In the genomic region with DNA sequence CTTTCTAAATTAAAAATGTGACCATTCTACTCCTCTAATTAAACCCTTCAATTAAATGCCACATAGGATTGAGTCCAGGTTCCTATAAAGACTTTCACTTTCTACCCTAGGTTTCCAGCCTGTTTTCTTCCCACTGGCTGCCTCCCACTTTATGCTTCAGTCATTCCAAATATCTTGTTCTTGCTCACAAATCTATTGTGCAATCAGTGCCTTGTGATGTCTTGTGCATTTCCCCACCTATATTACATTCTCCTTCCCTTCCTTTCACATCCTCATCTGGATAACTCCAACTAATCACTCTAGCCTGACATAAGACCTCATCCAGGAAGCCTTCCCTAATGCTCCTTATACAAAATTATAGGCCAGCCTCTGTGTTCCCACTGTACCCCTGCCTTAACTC, we compare ENCODE assay signal across 29 cellular contexts.
DNase-seq lines count a peak whose midpoint lies in the region; ATAC-seq, FAIRE-seq and TF ChIP-seq lines count a peak whose summit lies in the region.
"Had no signal": no experiment of that assay in that cellular context is flagged by ENCODE, and none has a peak within 500 bp of the region (broad histone marks: within the 10 kb centered on the region; RNA-seq: fewer than 3 reads in every experiment).

No MANE protein-coding gene starts in this region.

- H3K27me3 ChIP-seq in IMR-90 (ENCODE audit: control insufficient read depth, insufficient read depth, low read length) = no peaks in the 10 kb centered on the region
- peaks cover 3% of the 10 kb centered on the region for H3K27me3 ChIP-seq in mammary epithelial cell (ENCODE audit: insufficient read depth, low read length)

- H3K27ac ChIP-seq in IMR-90 (ENCODE audit: insufficient read depth, low read length) (no peak overlapping the region), mammary epithelial cell (ENCODE audit: insufficient read depth, low read depth, low read length) (no peak overlapping the region)
- H3K27ac ChIP-seq: C4-2B, GM23248, RWPE1 had no signal

- POLR2A ChIA-PET in IMR-90 (lab: Charles Lee; ENCODE audit: unreplicated experiment) = no interaction called here

- FAIRE-seq in GM12891 (lab: Jason Lieb, UNC) = no peak
- FAIRE-seq: GM12892, GM19239 had no signal

- H3K4me2 ChIP-seq in IMR-90 (ENCODE audit: low read depth, low read length) (no peak overlapping the region), mammary epithelial cell (ENCODE audit: insufficient read depth, low read depth, low read length) (no peak overlapping the region)

- H3K9me3 ChIP-seq in IMR-90 (ENCODE audit: control insufficient read depth, insufficient read depth, low read length) = peaks cover 4% of the 10 kb centered on the region; the same call in 1 of the 2 replicates
- H3K9me3 ChIP-seq in mammary epithelial cell (replicated peaks; ENCODE audit: insufficient read depth, low read length) = no peaks in the 10 kb centered on the region

- BruUV-seq in IMR-90 (replicated peaks; lab: Mats Ljungman, UMichigan) (no TSS peak), mammary epithelial cell (replicated peaks; lab: Mats Ljungman, UMichigan) (no TSS peak)

- no peak overlapping the region for H3K4ac ChIP-seq in IMR-90 (ENCODE audit: low read depth, low read length)

- H2BK15ac ChIP-seq in IMR-90 (ENCODE audit: low read depth, low read length) = no peak overlapping the region

- no peak for ATAC-seq in IMR-90 (ENCODE audit: low read depth)
- ATAC-seq: Panc1 had no signal

- in situ Hi-C loops in IMR-90 (cut with MboI; ENCODE audit: low sequenced_read_pairs) (no loop called here), mammary epithelial cell (cut with MboI; ENCODE audit: low sequenced_read_pairs in 2 of 2) (no loop called here)

- H2BK5ac ChIP-seq in IMR-90 (ENCODE audit: low read depth, low read length, poor library complexity, severe bottlenecking) = no peak overlapping the region

- no peaks in the 10 kb centered on the region for H3K79me1 ChIP-seq in IMR-90 (ENCODE audit: low read depth in 1 of 2, low read length in 2 of 2)

- CTCF ChIA-PET in IMR-90 (lab: Yijun Ruan, JAX) = no interaction called here
- CTCF ChIA-PET in mammary epithelial cell (lab: Charles Lee; ENCODE audit: low non-redundant PET) = no interaction called here

- H2BK120ac ChIP-seq in IMR-90 (ENCODE audit: low read depth, low read length) = no peak overlapping the region

- no peak overlapping the region for H4K8ac ChIP-seq in IMR-90 (ENCODE audit: low read depth in 2 of 2, low read length in 2 of 2)

- H3K4me3 ChIP-seq in IMR-90 (ENCODE audit: insufficient read depth, low read depth, low read length) (no peak overlapping the region), mammary epithelial cell (replicated peaks in 1 of 3; ENCODE audit: insufficient read depth in 1 of 3, low read depth in 2 of 3, low read length in 3 of 3) (no peak overlapping the region)
- H3K4me3 ChIP-seq: GM23248 had no signal

- no peak overlapping the region for H3K9ac ChIP-seq in IMR-90 (ENCODE audit: low read depth, low read length)
- H3K9ac ChIP-seq in mammary epithelial cell (ENCODE audit: insufficient read depth, low read length) = no peak overlapping the region
- H3K9ac ChIP-seq: GM23248 had no signal

- H2AK5ac ChIP-seq in IMR-90 (ENCODE audit: low read depth, low read length) = no peak overlapping the region

- no peak overlapping the region for H3K18ac ChIP-seq in IMR-90 (ENCODE audit: low read depth, low read length)

- no peak overlapping the region for H2BK20ac ChIP-seq in IMR-90 (ENCODE audit: low read depth, low read length)

- no peak overlapping the region for H3K23ac ChIP-seq in IMR-90 (ENCODE audit: low read depth, low read length)

- DNase-seq in IMR-90 (no peak), mammary epithelial cell (peak; percentile 36), iris pigment epithelial cell (ENCODE audit: low read depth) (peak; percentile 12), cerebellum (ENCODE audit: low spot score) (no peak), GM12891 (ENCODE audit: insufficient read length, low spot score) (no peak), CD1c-positive myeloid dendritic cell (ENCODE audit: extremely low spot score) (no peak), GM19240 (ENCODE audit: insufficient read length, low spot score) (no peak)
- DNase-seq: CD8-positive, alpha-beta memory T cell; DMS 273 treated with DMSO at 0.1 percent for 48 hours; DMS79; EL; GF-D8; GM23248; H7; KG1; MM.1S; NCI-H1048; NCI-H1417; NCI-H1694 treated with DMSO at 0.1 percent for 48 hours; NCI-H2081; NCI-H226; NCI-H510A; NCI-H69; SHP77 had no signal

- TF ChIP-seq CTCF in IMR-90 (conservative IDR thresholded peaks at IDR 0.05; ENCODE audit: low read depth, low read length) (no peak), mammary epithelial cell (conservative IDR thresholded peaks at IDR 0.05 in 1 of 2, IDR thresholded peaks at IDR 0.05 in 1 of 2; ENCODE audit: extremely low read depth in 1 of 2, insufficient read depth in 1 of 2, low read depth in 1 of 2, low read length in 2 of 2) (no peak)

- dilution Hi-C loops in IMR-90 (cut with HindIII; ENCODE audit: low sequenced_read_pairs, unreplicated experiment) (no loop called here), mammary epithelial cell (cut with HindIII; ENCODE audit: low sequenced_read_pairs) (no loop called here)

- H4K91ac ChIP-seq in IMR-90 (ENCODE audit: insufficient read depth, low read depth, low read length) = no peak overlapping the region

- H3K9me1 ChIP-seq in IMR-90 (ENCODE audit: insufficient read depth, low read length) = no peaks in the 10 kb centered on the region

- H4K5ac ChIP-seq in IMR-90 (ENCODE audit: low read depth, low read length) = no peak overlapping the region

- H4K20me1 ChIP-seq in IMR-90 (ENCODE audit: insufficient read depth, low read length) (no peaks in the 10 kb centered on the region), mammary epithelial cell (ENCODE audit: insufficient read depth, low read length) (no peaks in the 10 kb centered on the region)

- H3K14ac ChIP-seq in IMR-90 (replicated peaks; ENCODE audit: low read depth, low read length) = no peak overlapping the region

- H3K79me2 ChIP-seq in mammary epithelial cell (ENCODE audit: insufficient read depth, low read length) = no peaks in the 10 kb centered on the region

- intact Hi-C loops in IMR-90 (cut with micrococcal nuclease) = no loop called here
- intact Hi-C loops in mammary epithelial cell (cut with micrococcal nuclease) = no loop called here

- H3K36me3 ChIP-seq in IMR-90 (ENCODE audit: control insufficient read depth, insufficient read depth, low read length) = no peaks in the 10 kb centered on the region
- no peaks in the 10 kb centered on the region for H3K36me3 ChIP-seq in mammary epithelial cell (ENCODE audit: insufficient read depth, low read length)

- no peak overlapping the region for H3K56ac ChIP-seq in IMR-90 (ENCODE audit: extremely low read depth, insufficient read depth, low read length)

- H3K4me1 ChIP-seq in IMR-90 (ENCODE audit: control insufficient read depth, insufficient read depth, low read length) (no peaks in the 10 kb centered on the region), mammary epithelial cell (ENCODE audit: insufficient read depth, low read length) (no peaks in the 10 kb centered on the region)

- H2AK9ac ChIP-seq in IMR-90 (replicated peaks; ENCODE audit: low read depth, low read length, poor library complexity) = no peak overlapping the region

- TF ChIP-seq POLR2A in IMR-90 (IDR thresholded peaks at IDR 0.05; ENCODE audit: low read depth, low read length) = no peak
- TF ChIP-seq POLR2A in GM12891 (IDR thresholded peaks at IDR 0.05; ENCODE audit: low read depth, low read length) = no peak

- H2AFZ ChIP-seq in IMR-90 (replicated peaks; ENCODE audit: low read length, poor library complexity) = no peak overlapping the region
- no peak overlapping the region for H2AFZ ChIP-seq in mammary epithelial cell (ENCODE audit: low read depth, low read length)
- H2AFZ ChIP-seq: GM23248 had no signal

- TF ChIP-seq RAD21 in IMR-90 (IDR thresholded peaks at IDR 0.05; ENCODE audit: low read length) = no peak

TF ChIP-seq in IMR-90, 13 proteins besides CTCF, POLR2A, EP300 and RAD21:
- TF ChIP-seq MAZ (IDR thresholded peaks at IDR 0.05; ENCODE audit: borderline replicate concordance, low read depth, low read length) (no peak), CHD1 (IDR thresholded peaks at IDR 0.05; ENCODE audit: low read depth, low read length) (no peak), CEBPB (IDR thresholded peaks at IDR 0.05; ENCODE audit: low read depth, low read length) (peak; percentile 61), MXI1 (IDR thresholded peaks at IDR 0.05; ENCODE audit: borderline replicate concordance, low read depth, low read length) (no peak)

TF ChIP-seq in GM12891, 5 proteins besides CTCF, POLR2A, EP300 and RAD21:
- TF ChIP-seq TAF1 (IDR thresholded peaks at IDR 0.05; ENCODE audit: low read depth, low read length) (no peak), POU2F2 (IDR thresholded peaks at IDR 0.05; ENCODE audit: low read depth, low read length) (no peak), PAX5 (IDR thresholded peaks at IDR 0.05; ENCODE audit: insufficient read depth, low read length, severe bottlenecking) (no peak), POLR2AphosphoS5 (IDR thresholded peaks at IDR 0.05; ENCODE audit: low read depth, low read length) (no peak), SPI1 (IDR thresholded peaks at IDR 0.05; ENCODE audit: low read depth, low read length) (no peak)

Comparison
In these comparisons a context has a peak if more than half of its experiments do, and no peak if none do; other contexts are left out.
1. DNase-seq: peak in mammary epithelial cell (single experiment) and iris pigment epithelial cell (single experiment); none in IMR-90 (single experiment), cerebellum (single experiment), GM12891 (single experiment), CD1c-positive myeloid dendritic cell (single experiment) and GM19240 (single experiment).